ENCODE assay signal across 9 cellular contexts in the genomic region with DNA sequence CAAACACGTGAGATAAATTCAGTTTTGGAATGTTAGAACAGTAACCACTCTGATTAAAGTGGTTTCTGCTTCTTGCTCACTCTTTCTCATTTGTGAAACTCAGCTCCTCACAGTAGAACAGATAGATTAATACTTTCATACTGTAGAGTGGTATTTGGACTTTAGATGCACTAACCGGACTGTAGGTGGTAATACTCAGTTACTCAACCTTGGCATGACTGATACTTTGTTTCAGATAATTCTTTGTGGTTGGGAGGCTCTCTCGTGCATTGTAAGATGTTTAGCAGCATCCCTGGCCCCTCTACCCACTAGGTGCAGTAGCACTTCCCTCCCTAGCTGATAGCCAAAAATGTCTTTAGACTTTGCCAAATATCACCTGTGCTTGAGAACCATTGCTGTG. TPM values are rescaled to one million over a fixed set of nuclear protein-coding genes. Genes with fewer than 3 reads are reported as not detected.
A peak's percentile ranks its signal among the peaks of the same experiment; 100 is the strongest.
DNase-seq lines count a peak whose midpoint lies in the region; ATAC-seq and TF ChIP-seq lines count a peak whose summit lies in the region.
"Had no signal": no experiment of that assay in that cellular context is flagged by ENCODE, and none has a peak within 500 bp of the region (broad histone marks: within the 10 kb centered on the region; RNA-seq: fewer than 3 reads in every experiment).

No MANE protein-coding gene starts in this region.

- ATAC-seq in HG03039 (IDR thresholded peaks at IDR 0.05; ENCODE audit: unreplicated experiment) (peak; percentile 38), esophagus mucosa (no peak)

- H3K9ac ChIP-seq in mammary epithelial cell (ENCODE audit: insufficient read depth, low read length), result no peak overlapping the region

- H3K27me3 ChIP-seq in mammary epithelial cell (ENCODE audit: insufficient read depth, low read length), result no peaks in the 10 kb centered on the region

- CTCF ChIA-PET in mammary epithelial cell (lab: Charles Lee; ENCODE audit: low non-redundant PET), result no interaction called here

- no peaks in the 10 kb centered on the region for H4K20me1 ChIP-seq in mammary epithelial cell (ENCODE audit: insufficient read depth, low read length)

- 100% methylated on average over 3 of the region's 3 CpGs for WGBS in mammary epithelial cell (ENCODE audit: low coverage, missing lambda C conversion rate)

- intact Hi-C loops in mammary epithelial cell (cut with micrococcal nuclease), result no loop called here

- peaks cover 61% of the 10 kb centered on the region for H3K79me2 ChIP-seq in mammary epithelial cell (ENCODE audit: insufficient read depth, low read length)

- no peaks in the 10 kb centered on the region for H3K36me3 ChIP-seq in mammary epithelial cell (ENCODE audit: insufficient read depth, low read length)

- no peak for TF ChIP-seq CTCF in GM10266 (IDR thresholded peaks at IDR 0.05; ENCODE audit: control insufficient read depth, insufficient read depth, low read depth, missing control alignments)
- no peak for TF ChIP-seq CTCF in mammary epithelial cell (conservative IDR thresholded peaks at IDR 0.05 in 1 of 2, IDR thresholded peaks at IDR 0.05 in 1 of 2; ENCODE audit: extremely low read depth in 1 of 2, insufficient read depth in 1 of 2, low read depth in 1 of 2, low read length in 2 of 2)

- in situ Hi-C loops in mammary epithelial cell (cut with MboI; ENCODE audit: low sequenced_read_pairs in 2 of 2), result no loop called here

- BruUV-seq in mammary epithelial cell (replicated peaks; lab: Mats Ljungman, UMichigan), result no TSS peak

- DNase-seq in GM10266 (ENCODE audit: extremely low spot score) (peak; percentile 8), GM19240 (ENCODE audit: insufficient read length, low spot score) (peak; percentile 11), amniotic epithelial cell (ENCODE audit: low read depth) (peak; percentile 94), mammary epithelial cell (no peak), NCI-H2029 (lab: John Stamatoyannopoulos, UW) (no peak)
- no peak for DNase-seq in stimulated activated CD4-positive, alpha-beta T cell treated with anti-CD3 and anti-CD28 coated beads, Interleukin-1b, Interleukin-23, amount 100 ng/mL, for 48 hours
- DNase-seq: NCI-H2107 had no signal

- H3K4me1 ChIP-seq in mammary epithelial cell (ENCODE audit: insufficient read depth, low read length), result no peaks in the 10 kb centered on the region

- dilution Hi-C loops in mammary epithelial cell (cut with HindIII; ENCODE audit: low sequenced_read_pairs), result no loop called here

- no peak overlapping the region for H3K27ac ChIP-seq in mammary epithelial cell (ENCODE audit: insufficient read depth, low read depth, low read length)

- no peak overlapping the region for H2AFZ ChIP-seq in mammary epithelial cell (ENCODE audit: low read depth, low read length)

- no peak overlapping the region for H3K4me3 ChIP-seq in mammary epithelial cell (replicated peaks in 1 of 3; ENCODE audit: insufficient read depth in 1 of 3, low read depth in 2 of 3, low read length in 3 of 3)

- H3K4me2 ChIP-seq in mammary epithelial cell (ENCODE audit: insufficient read depth, low read depth, low read length), result no peak overlapping the region

- H3K9me3 ChIP-seq in mammary epithelial cell (replicated peaks; ENCODE audit: insufficient read depth, low read length), result no peaks in the 10 kb centered on the region

RNA-seq across cellular contexts. Expression of a gene that starts 37.6 kb away (rescaled TPM):
- total RNA-seq in esophagus mucosa (23.0 TPM), mammary epithelial cell (10 to 100 TPM; 21.5 to 32.7 TPM)
- 29.5 TPM for polyA plus RNA-seq in mammary epithelial cell
- polyA minus RNA-seq in mammary epithelial cell, result 92.7 TPM

Comparison
In these comparisons a context has a peak if more than half of its experiments do, and no peak if none do; other contexts are left out.
1. DNase-seq: peak in GM10266 (single experiment), GM19240 (single experiment) and amniotic epithelial cell (single experiment); none in mammary epithelial cell (single experiment), NCI-H2029 (single experiment) and stimulated activated CD4-positive, alpha-beta T cell treated with anti-CD3 and anti-CD28 coated beads, Interleukin-1b, Interleukin-23, amount 100 ng/mL, for 48 hours (single experiment).